20 cellular contexts compared by ENCODE assay signal in the genomic region with DNA sequence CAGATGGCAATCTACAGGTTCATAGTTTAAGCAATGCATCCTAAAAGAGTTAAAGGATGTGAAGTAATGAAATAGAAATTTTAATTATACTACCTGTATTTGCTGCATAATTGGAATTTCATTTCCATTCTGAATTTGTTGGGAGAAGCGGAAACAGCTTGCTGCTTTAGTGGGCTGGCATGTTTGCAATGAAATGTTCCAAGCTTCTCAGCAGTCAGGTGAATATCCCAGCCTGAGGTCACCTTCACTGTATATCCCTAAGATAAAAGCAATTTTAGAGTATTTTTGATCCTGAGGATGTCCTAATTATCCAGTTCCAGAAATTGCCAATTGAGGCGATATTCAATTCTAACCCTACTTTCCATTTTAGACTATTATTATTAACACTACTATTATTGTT.
A peak's percentile ranks its signal among the peaks of the same experiment; 100 is the strongest.
DNase-seq lines count a peak whose midpoint lies in the region; ATAC-seq and TF ChIP-seq lines count a peak whose summit lies in the region.
"Had no signal": no experiment of that assay in that cellular context is flagged by ENCODE, and none has a peak within 500 bp of the region (broad histone marks: within the 10 kb centered on the region; RNA-seq: fewer than 3 reads in every experiment).

No MANE protein-coding gene starts in this region.

- H4K20me1 ChIP-seq in MM.1S (ENCODE audit: insufficient read depth, low read length) = no peaks in the 10 kb centered on the region
- H4K20me1 ChIP-seq: BLaER1 had no signal

- peak; percentile 93 for DNase-seq in cerebellar cortex (ENCODE audit: low spot score)
- peak; percentile 59 for DNase-seq in cerebellum (ENCODE audit: low spot score)
- no peak for DNase-seq in MM.1S
- DNase-seq in HK-2 (ENCODE audit: unreplicated experiment) = no peak
- DNase-seq: 8988T; ACHN; BE2C; CD4-positive, alpha-beta memory T cell; CD4-positive, CD25-positive, alpha-beta regulatory T cell; CD8-positive, alpha-beta memory T cell; COR-L47; DMS 273 treated with DMSO at 0.1 percent for 48 hours; DMS153; DMS53; DMS79; DND-41; EL; GF-D8 had no signal

- no peaks in the 10 kb centered on the region for H3K79me2 ChIP-seq in MM.1S (ENCODE audit: low read length)

- no peak for ATAC-seq in activated CD4-positive, CD25-positive, alpha-beta regulatory T cell treated with anti-CD3 and anti-CD28 coated beads, Interleukin-2, amount 50 U/mL, for 24 hours

- H3K4me1 ChIP-seq in MM.1S (ENCODE audit: low read length) = no peaks in the 10 kb centered on the region
- H3K4me1 ChIP-seq: BE2C, BLaER1 had no signal

- no peaks in the 10 kb centered on the region for H3F3A ChIP-seq in MM.1S (ENCODE audit: insufficient read depth, low read length)

- no peaks in the 10 kb centered on the region for H3K9me3 ChIP-seq in MM.1S (replicated peaks; ENCODE audit: insufficient read depth, low read length)
- H3K9me3 ChIP-seq: BE2C, BLaER1 had no signal

- H2AFZ ChIP-seq in MM.1S (ENCODE audit: low read length) = no peak overlapping the region

- TF ChIP-seq CTCF in MM.1S (IDR thresholded peaks at IDR 0.05; ENCODE audit: low read length) = no peak

- no peak overlapping the region for H3K4me2 ChIP-seq in MM.1S (ENCODE audit: low read depth, low read length)
- H3K4me2 ChIP-seq: BLaER1 had no signal

- no peak overlapping the region for H3K4me3 ChIP-seq in MM.1S (ENCODE audit: low read length)
- H3K4me3 ChIP-seq: BLaER1 had no signal

- no peaks in the 10 kb centered on the region for H3K9me2 ChIP-seq in MM.1S (replicated peaks; ENCODE audit: insufficient read depth, low read length)

- no peak overlapping the region for H3K9ac ChIP-seq in MM.1S (ENCODE audit: low read length)
- H3K9ac ChIP-seq: BLaER1 had no signal

- H3K27ac ChIP-seq in MM.1S (ENCODE audit: low read length) = no peak overlapping the region
- H3K27ac ChIP-seq: BLaER1 had no signal

- H3K36me3 ChIP-seq in MM.1S (replicated peaks; ENCODE audit: insufficient read depth, low read length) = no peaks in the 10 kb centered on the region
- H3K36me3 ChIP-seq: BE2C, BLaER1 had no signal

- H3K27me3 ChIP-seq in MM.1S (replicated peaks; ENCODE audit: insufficient read depth, low read length) = no peaks in the 10 kb centered on the region
- H3K27me3 ChIP-seq: BE2C, BLaER1 had no signal

Comparison
In these comparisons a context has a peak if more than half of its experiments do, and no peak if none do; other contexts are left out.
1. DNase-seq: peak in cerebellar cortex (single experiment) and cerebellum (single experiment); none in MM.1S (single experiment) and HK-2 (single experiment).